In genomic region chr1:167924102-167924501, GRCh38 we compare ENCODE assay signal across 24 cellular contexts. TPM values are rescaled to one million over a fixed set of nuclear protein-coding genes. Genes with fewer than 3 reads are reported as not detected.
"Had no signal": no experiment of that assay in that cellular context is flagged by ENCODE, and none has a peak within 500 bp of the region (broad histone marks: within the 10 kb centered on the region; RNA-seq: fewer than 3 reads in every experiment).

No MANE protein-coding gene starts in this region.

- H3K27ac ChIP-seq: colonic mucosa, left ventricle myocardium inferior, lower lobe of right lung, skin epidermis, testis, tibial nerve, upper lobe of right lung, vagina had no signal

- H3K27ac Mint-ChIP-seq: immature natural killer cell; memory B cell; mesothelial cell of epicardium; natural killer cell treated with Interleukin-12 subunit alpha and Interleukin-12 subunit beta and Interleukin-15 and Interleukin-18, amount 100 ng/mL, for 72 hours; stimulated activated naive B cell treated with anti-CD40 and anti-IgM and Interleukin-4, amounts not matched to agents 10 μg/mL and 1 μg/mL and 100 μg/mL, for 72 hours; stimulated activated naive CD8-positive, alpha-beta T cell treated with anti-CD3 and anti-CD28 coated beads, Interleukin-15, amount 100 ng/mL, for 72 hours had no signal

- DNase-seq: colonic mucosa; dermis blood vessel endothelial cell; foreskin melanocyte; heart right ventricle; immature natural killer cell; kidney; left cardiac atrium; left ventricle myocardium inferior; lower lobe of right lung; stimulated activated CD4-positive, alpha-beta T cell treated with anti-CD3 and anti-CD28 coated beads, Interleukin-2, amount 100 ng/mL, for 24 hours; stimulated activated CD4-positive, alpha-beta T cell treated with anti-CD3 and anti-CD28 coated beads, Interleukin-4, amount 100 ng/mL, for 4 hours; stimulated activated naive B cell treated with anti-CD40 and anti-IgM and Interleukin-4, amounts not matched to agents 10 μg/mL and 1 μg/mL and 100 μg/mL, for 72 hours; stimulated activated naive CD8-positive, alpha-beta T cell treated with anti-CD3 and anti-CD28 coated beads, Interleukin-15, amount 100 ng/mL, for 72 hours; testis; upper lobe of right lung had no signal

- H3K4me1 ChIP-seq: colonic mucosa, lower lobe of right lung, upper lobe of right lung had no signal

- H3K9me3 ChIP-seq: colonic mucosa, heart right ventricle, left ventricle myocardium inferior, lower lobe of right lung, testis, tibial nerve, upper lobe of right lung, vagina had no signal

- H3K9me3 Mint-ChIP-seq: immature natural killer cell; memory B cell; mesothelial cell of epicardium; natural killer cell treated with Interleukin-12 subunit alpha and Interleukin-12 subunit beta and Interleukin-15 and Interleukin-18, amount 100 ng/mL, for 72 hours; stimulated activated naive B cell treated with anti-CD40 and anti-IgM and Interleukin-4, amounts not matched to agents 10 μg/mL and 1 μg/mL and 100 μg/mL, for 72 hours; stimulated activated naive CD8-positive, alpha-beta T cell treated with anti-CD3 and anti-CD28 coated beads, Interleukin-15, amount 100 ng/mL, for 72 hours had no signal

- H3K4me3 Mint-ChIP-seq: immature natural killer cell; memory B cell; mesothelial cell of epicardium; natural killer cell treated with Interleukin-12 subunit alpha and Interleukin-12 subunit beta and Interleukin-15 and Interleukin-18, amount 100 ng/mL, for 72 hours; stimulated activated naive B cell treated with anti-CD40 and anti-IgM and Interleukin-4, amounts not matched to agents 10 μg/mL and 1 μg/mL and 100 μg/mL, for 72 hours; stimulated activated naive CD8-positive, alpha-beta T cell treated with anti-CD3 and anti-CD28 coated beads, Interleukin-15, amount 100 ng/mL, for 72 hours had no signal

- H3K27me3 Mint-ChIP-seq: memory B cell; natural killer cell treated with Interleukin-12 subunit alpha and Interleukin-12 subunit beta and Interleukin-15 and Interleukin-18, amount 100 ng/mL, for 72 hours; stimulated activated naive B cell treated with anti-CD40 and anti-IgM and Interleukin-4, amounts not matched to agents 10 μg/mL and 1 μg/mL and 100 μg/mL, for 72 hours; stimulated activated naive CD8-positive, alpha-beta T cell treated with anti-CD3 and anti-CD28 coated beads, Interleukin-15, amount 100 ng/mL, for 72 hours had no signal

- FAIRE-seq: endothelial cell of umbilical vein, kidney had no signal

- H3K4me3 ChIP-seq: colonic mucosa, heart right ventricle, left ventricle myocardium inferior, lower lobe of right lung, skin epidermis, testis, tibial nerve, upper lobe of right lung, vagina had no signal

- ATAC-seq: heart right ventricle; left cardiac atrium; lower lobe of right lung; natural killer cell treated with Interleukin-12 subunit alpha and Interleukin-12 subunit beta and Interleukin-15 and Interleukin-18, amount 100 ng/mL, for 72 hours; sciatic nerve; stimulated activated naive B cell treated with anti-CD40 and anti-IgM and Interleukin-4, amounts not matched to agents 10 μg/mL and 1 μg/mL and 100 μg/mL, for 72 hours; stimulated activated naive CD8-positive, alpha-beta T cell treated with anti-CD3 and anti-CD28 coated beads, Interleukin-15, amount 100 ng/mL, for 72 hours; upper lobe of right lung had no signal

- H3K36me3 Mint-ChIP-seq: mesothelial cell of epicardium; natural killer cell treated with Interleukin-12 subunit alpha and Interleukin-12 subunit beta and Interleukin-15 and Interleukin-18, amount 100 ng/mL, for 72 hours had no signal

- H3K36me3 ChIP-seq: colonic mucosa, left ventricle myocardium inferior, tibial nerve, vagina had no signal

RNA-seq across cellular contexts. Expression of gene ADCY10, which starts 10.2 kb away (rescaled TPM):
- total RNA-seq: endothelial cell of umbilical vein, pulmonary artery endothelial cell, tibial nerve, vagina had no signal
